In the genomic region with DNA sequence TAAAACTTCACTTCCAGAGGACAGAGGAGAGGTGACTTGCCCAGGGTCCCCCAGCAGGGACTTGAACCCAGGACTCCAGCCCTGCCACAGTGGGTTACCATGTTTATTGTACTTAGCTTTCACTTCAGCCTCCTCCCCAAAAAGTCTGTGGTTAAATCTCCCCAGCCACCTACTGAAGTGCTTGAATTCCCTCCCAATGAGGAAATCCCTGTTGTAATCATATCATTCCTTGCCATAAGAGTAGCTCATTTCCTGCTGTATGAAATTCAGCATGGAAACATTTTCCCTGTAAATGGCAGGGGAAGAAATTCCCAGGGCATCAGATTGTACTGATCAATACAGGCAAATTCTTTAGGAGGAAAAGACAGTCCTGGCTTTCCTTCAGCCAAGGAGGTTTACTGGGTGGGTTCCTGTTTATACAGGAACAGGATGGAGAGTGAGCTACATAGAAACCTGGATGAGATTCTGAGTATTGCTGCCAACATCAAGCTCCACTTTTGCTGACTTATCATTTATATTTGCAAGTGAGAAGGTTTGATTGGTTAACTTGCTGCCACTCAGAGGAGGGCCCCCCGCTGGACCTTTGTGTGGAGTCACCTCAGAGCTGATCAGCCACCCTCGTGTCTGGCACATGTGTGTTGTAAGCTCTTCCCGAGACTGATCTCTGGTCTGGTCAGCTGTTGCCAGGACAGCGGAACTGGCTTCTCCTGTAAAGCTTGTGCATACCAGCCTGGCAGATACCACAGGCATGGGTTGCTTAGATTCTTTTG, we compare ENCODE assay signal across 14 cellular contexts. TPM values are rescaled to one million over a fixed set of nuclear protein-coding genes. Genes with fewer than 3 reads are reported as not detected.
DNase-seq lines count a peak whose midpoint lies in the region; ATAC-seq and TF ChIP-seq lines count a peak whose summit lies in the region.
"Had no signal": no experiment of that assay in that cellular context is flagged by ENCODE, and none has a peak within 500 bp of the region (broad histone marks: within the 10 kb centered on the region; RNA-seq: fewer than 3 reads in every experiment).

No MANE protein-coding gene starts in this region.

- DNase-seq in Right ventricle myocardium superior = no peak
- no peak for DNase-seq in cardiac septum (ENCODE audit: low spot score)
- DNase-seq in islet precursor cell = peak; percentile 64
- no peak for DNase-seq in upper lobe of right lung
- DNase-seq in NCI-H1930 (lab: John Stamatoyannopoulos, UW) = no peak
- DNase-seq in posterior cingulate gyrus = no peak
- DNase-seq: activated CD4-positive, alpha-beta T cell treated with anti-CD3 and anti-CD28 coated beads for 4 hours; activated effector memory CD4-positive, alpha-beta T cell treated with Interleukin-2 at 50 U/mL for 16 hours; glutamatergic neuron; MM.1S; NCI-H510A treated with DMSO at 0.1 percent for 48 hours; sigmoid colon had no signal

- intact Hi-C loops in Right ventricle myocardium superior (cut with DNase I) = no loop called here
- intact Hi-C loops in cardiac septum (cut with DNase I) = no loop called here
- intact Hi-C loops in upper lobe of right lung (cut with DNase I) = no loop called here
- intact Hi-C loops in posterior cingulate gyrus (cut with DNase I) = no loop called here

- H3K9me3 ChIP-seq in upper lobe of right lung = no peaks in the 10 kb centered on the region
- H3K9me3 ChIP-seq: sigmoid colon had no signal

- peaks cover 25% of the 10 kb centered on the region for H3K27me3 Mint-ChIP-seq in brain

- H3K27ac ChIP-seq in upper lobe of right lung = no peak overlapping the region
- H3K27ac ChIP-seq: sigmoid colon had no signal

- H3K4me3 Mint-ChIP-seq in brain = no peak overlapping the region

- peaks cover 8% of the 10 kb centered on the region for H3K4me1 Mint-ChIP-seq in brain

- H3K36me3 ChIP-seq in upper lobe of right lung = no peaks in the 10 kb centered on the region
- H3K36me3 ChIP-seq: sigmoid colon had no signal

- H3K4me3 ChIP-seq in upper lobe of right lung = no peak overlapping the region
- H3K4me3 ChIP-seq: sigmoid colon had no signal

- no peaks in the 10 kb centered on the region for H3K36me3 Mint-ChIP-seq in brain

- H3K4me1 ChIP-seq in upper lobe of right lung = no peaks in the 10 kb centered on the region
- H3K4me1 ChIP-seq: sigmoid colon had no signal

- TF ChIP-seq CTCF in brain (conservative IDR thresholded peaks at IDR 0.05) (no peak), upper lobe of right lung (IDR thresholded peaks at IDR 0.05) (no peak)

- peaks cover 0 to 6% (median 0%) of the 10 kb centered on the region in 5 experiments for H3K9me3 Mint-ChIP-seq in brain

- ATAC-seq in Right ventricle myocardium superior (ENCODE audit: poor library complexity) (peak; percentile 58), upper lobe of right lung (peak; percentile 75), GM21737 (IDR thresholded peaks at IDR 0.05; ENCODE audit: unreplicated experiment) (no peak)

- H3K27me3 ChIP-seq in upper lobe of right lung = no peaks in the 10 kb centered on the region
- H3K27me3 ChIP-seq: sigmoid colon had no signal

- peak overlapping the region in 3 of 5 experiments; percentile 41 to 83 (median 49) for H3K27ac Mint-ChIP-seq in brain

RNA-seq across cellular contexts. Expression of a gene that starts 16.4 kb away (rescaled TPM):
- 16.6 TPM for total RNA-seq in Right ventricle myocardium superior
- total RNA-seq in cardiac septum = 27.9 TPM
- polyA plus RNA-seq in brain (ENCODE audit: insufficient read depth, low read depth, low replicate concordance) = 11.1 TPM
- 38.7 TPM for total RNA-seq in upper lobe of right lung
